ENCODE assay signal across 12 cellular contexts in genomic region chr2:30514134-30514860, GRCh38.
DNase-seq lines count a peak whose midpoint lies in the region; ATAC-seq lines count a peak whose summit lies in the region.
"Had no signal": no experiment of that assay in that cellular context is flagged by ENCODE, and none has a peak within 500 bp of the region (broad histone marks: within the 10 kb centered on the region; RNA-seq: fewer than 3 reads in every experiment).

No MANE protein-coding gene starts in this region.

- POLR2A ChIA-PET in naive thymus-derived CD8-positive, alpha-beta T cell (lab: Charles Lee) = no interaction called here

- peak; percentile 80 to 84 for ATAC-seq in stimulated activated naive B cell treated with anti-CD40 and anti-IgM and Interleukin-4, amounts not matched to agents 10 μg/mL and 1 μg/mL and 100 μg/mL, for 72 hours (replicated peaks)
- no peak for ATAC-seq in GM21529 (IDR thresholded peaks at IDR 0.05; ENCODE audit: unreplicated experiment)
- no peak for ATAC-seq in naive thymus-derived CD8-positive, alpha-beta T cell
- ATAC-seq: T-helper 17 cell had no signal

- no peak overlapping the region for H3K4me3 Mint-ChIP-seq in stimulated activated naive B cell treated with anti-CD40 and anti-IgM and Interleukin-4, amounts not matched to agents 10 μg/mL and 1 μg/mL and 100 μg/mL, for 72 hours
- H3K4me3 Mint-ChIP-seq in naive thymus-derived CD8-positive, alpha-beta T cell = peak overlapping the region in 1 of 10 donors; percentile 1
- H3K4me3 Mint-ChIP-seq: T-helper 17 cell had no signal

- DNase-seq in NCI-H82 (lab: John Stamatoyannopoulos, UW) (peak; percentile 23), NCI-H82 treated with DMSO at 0.1 percent for 48 hours (lab: John Stamatoyannopoulos, UW; ENCODE audit: unreplicated experiment) (no peak), RPMI7951 (ENCODE audit: low read depth) (peak; percentile 59), globus pallidus (ENCODE audit: low spot score) (peak; percentile 5), retina (no peak)
- no peak for DNase-seq in stimulated activated naive B cell treated with anti-CD40 and anti-IgM and Interleukin-4, amounts not matched to agents 10 μg/mL and 1 μg/mL and 100 μg/mL, for 72 hours
- DNase-seq in naive thymus-derived CD8-positive, alpha-beta T cell = no peak
- DNase-seq: ACHN; occipital lobe; stimulated activated naive CD4-positive, alpha-beta T cell treated with Interleukin-2 at 50 U/mL for 16 hours; T-helper 17 cell had no signal

- H3K27me3 Mint-ChIP-seq in stimulated activated naive B cell treated with anti-CD40 and anti-IgM and Interleukin-4, amounts not matched to agents 10 μg/mL and 1 μg/mL and 100 μg/mL, for 72 hours = no peaks in the 10 kb centered on the region
- H3K27me3 Mint-ChIP-seq in naive thymus-derived CD8-positive, alpha-beta T cell = no peaks in the 10 kb centered on the region
- H3K27me3 Mint-ChIP-seq: T-helper 17 cell had no signal

- no peak overlapping the region for H3K27ac Mint-ChIP-seq in stimulated activated naive B cell treated with anti-CD40 and anti-IgM and Interleukin-4, amounts not matched to agents 10 μg/mL and 1 μg/mL and 100 μg/mL, for 72 hours
- peak overlapping the region in 3 of 10 donors; percentile 2 to 54 (median 50) for H3K27ac Mint-ChIP-seq in naive thymus-derived CD8-positive, alpha-beta T cell
- H3K27ac Mint-ChIP-seq: T-helper 17 cell had no signal

- peaks cover 28 to 49% of the 10 kb centered on the region in 2 donors for H3K4me1 Mint-ChIP-seq in stimulated activated naive B cell treated with anti-CD40 and anti-IgM and Interleukin-4, amounts not matched to agents 10 μg/mL and 1 μg/mL and 100 μg/mL, for 72 hours
- peaks cover 25 to 60% (median 33%) of the 10 kb centered on the region in 4 donors for H3K4me1 Mint-ChIP-seq in naive thymus-derived CD8-positive, alpha-beta T cell

- peaks cover 11 to 27% of the 10 kb centered on the region in 2 donors for H3K36me3 Mint-ChIP-seq in stimulated activated naive B cell treated with anti-CD40 and anti-IgM and Interleukin-4, amounts not matched to agents 10 μg/mL and 1 μg/mL and 100 μg/mL, for 72 hours
- H3K36me3 Mint-ChIP-seq in naive thymus-derived CD8-positive, alpha-beta T cell = peaks cover 7 to 21% (median 18%) of the 10 kb centered on the region in 3 donors

- H3K9me3 Mint-ChIP-seq in stimulated activated naive B cell treated with anti-CD40 and anti-IgM and Interleukin-4, amounts not matched to agents 10 μg/mL and 1 μg/mL and 100 μg/mL, for 72 hours = peaks cover 3 to 6% of the 10 kb centered on the region in 2 donors
- peaks cover 0 to 21% (median 16%) of the 10 kb centered on the region in 9 donors for H3K9me3 Mint-ChIP-seq in naive thymus-derived CD8-positive, alpha-beta T cell

Comparison
In these comparisons a context has a peak if more than half of its experiments do, and no peak if none do; other contexts are left out.
1. DNase-seq: peak in NCI-H82 (single experiment), RPMI7951 (single experiment) and globus pallidus (single experiment); none in NCI-H82 treated with DMSO at 0.1 percent for 48 hours (single experiment), stimulated activated naive B cell treated with anti-CD40 and anti-IgM and Interleukin-4, amounts not matched to agents 10 μg/mL and 1 μg/mL and 100 μg/mL, for 72 hours (single experiment), retina (single experiment) and naive thymus-derived CD8-positive, alpha-beta T cell (0 of 10).
2. ATAC-seq: peak in stimulated activated naive B cell treated with anti-CD40 and anti-IgM and Interleukin-4, amounts not matched to agents 10 μg/mL and 1 μg/mL and 100 μg/mL, for 72 hours (2 of 2); none in GM21529 (single experiment) and naive thymus-derived CD8-positive, alpha-beta T cell (0 of 2).